8 cellular contexts compared by ENCODE assay signal in genomic region chr21:46097826-46098286, GRCh38. TPM values are rescaled to one million over a fixed set of nuclear protein-coding genes. Genes with fewer than 3 reads are reported as not detected.
DNase-seq lines count a peak whose midpoint lies in the region; ATAC-seq and TF ChIP-seq lines count a peak whose summit lies in the region.

TSS of gene COL6A2 (plus strand) at chr21:46098112.

- H3K36me3 ChIP-seq in right lobe of liver, result no peaks in the 10 kb centered on the region

- no peak for TF ChIP-seq CTCF in choroid plexus epithelial cell (conservative IDR thresholded peaks at IDR 0.05; ENCODE audit: low read depth, low read length)
- peak in 2 of 4 donors; percentile 21 to 32 for TF ChIP-seq CTCF in right lobe of liver (IDR thresholded peaks at IDR 0.05)

- ATAC-seq in right lobe of liver (peak; percentile 69 to 83 (median 76)), GM19395 (IDR thresholded peaks at IDR 0.05; ENCODE audit: unreplicated experiment) (no peak)

- intact Hi-C loops in right lobe of liver (cut with DNase I), result no loop called here

- H3K4me1 ChIP-seq in right lobe of liver, result no peaks in the 10 kb centered on the region

- TF ChIP-seq POLR2A in right lobe of liver (IDR thresholded peaks at IDR 0.05), result peak; percentile 44

- peak within 1 kb of the TSS; percentile 40 to 79 (median 47) for H3K27ac ChIP-seq in right lobe of liver

- peaks cover 3 to 8% of the 10 kb centered on the region in 2 donors for H3K27me3 ChIP-seq in right lobe of liver

- WGBS in right lobe of liver (ENCODE audit: insufficient coverage, low coverage, low lambda C conversion rate, missing lambda C conversion rate), result no CpG with 5 or more reads among the region's 58 CpGs

- peaks cover 0 to 5% (median 0%) of the 10 kb centered on the region in 4 donors for H3K9me3 ChIP-seq in right lobe of liver

- peak within 1 kb of the TSS; percentile 70 for H3K4me3 ChIP-seq in choroid plexus epithelial cell (ENCODE audit: low read depth, low read length)
- H3K4me3 ChIP-seq in right lobe of liver, result peak within 1 kb of the TSS; percentile 26 to 48 (median 36)

- DNase-seq in SIG-M5 treated with dmso at 0.1 percent for 504 hours (lab: John Stamatoyannopoulos, UW; ENCODE audit: unreplicated experiment) (peak; percentile 8), SIG-M5 (lab: John Stamatoyannopoulos, UW) (no peak), choroid plexus epithelial cell (ENCODE audit: low read depth) (peak; percentile 59), right lobe of liver (peak; percentile 47 to 59 (median 57)), foreskin melanocyte (no peak)
- DNase-seq in activated CD4-positive, alpha-beta T cell treated with anti-CD3 and anti-CD28 coated beads for 4 hours, result peak; percentile 44 to 49
- DNase-seq in stimulated activated CD4-positive, alpha-beta T cell treated with anti-CD3 and anti-CD28 coated beads, Interleukin-4, amount 100 ng/mL, for 48 hours (ENCODE audit: low read depth in 2 of 2), result peak; percentile 39 to 49

RNA-seq across cellular contexts. Expression of gene COL6A2, which starts in this region (rescaled TPM):
- total RNA-seq in right lobe of liver, result 10 to 100 TPM; 17.3 to 81.7 (median 38.4) TPM

Comparison
In these comparisons a context has a peak if more than half of its experiments do, and no peak if none do; other contexts are left out.
1. DNase-seq: peak in SIG-M5 treated with dmso at 0.1 percent for 504 hours (single experiment), activated CD4-positive, alpha-beta T cell treated with anti-CD3 and anti-CD28 coated beads for 4 hours (2 of 2), choroid plexus epithelial cell (single experiment), right lobe of liver (3 of 3) and stimulated activated CD4-positive, alpha-beta T cell treated with anti-CD3 and anti-CD28 coated beads, Interleukin-4, amount 100 ng/mL, for 48 hours (2 of 2); none in SIG-M5 (single experiment) and foreskin melanocyte (single experiment).